9 cellular contexts compared by ENCODE assay signal in genomic region chr13:99086149-99086868, GRCh38.
A peak's percentile ranks its signal among the peaks of the same experiment; 100 is the strongest.
DNase-seq lines count a peak whose midpoint lies in the region; ATAC-seq, FAIRE-seq and TF ChIP-seq lines count a peak whose summit lies in the region.
"Had no signal": no experiment of that assay in that cellular context is flagged by ENCODE, and none has a peak within 500 bp of the region (broad histone marks: within the 10 kb centered on the region; RNA-seq: fewer than 3 reads in every experiment).

No MANE protein-coding gene starts in this region.

- H3K4me3 ChIP-seq in GM12878 (peak overlapping the region; percentile 88; the same call in 1 of the 2 replicates), iPS-18c (ENCODE audit: insufficient read depth, low read depth, low read length) (peak overlapping the region; percentile 72), skeletal muscle tissue (ENCODE audit: low read length in 3 of 3) (peak overlapping the region; percentile 81 to 92 (median 83))

- peak; percentile 23 for FAIRE-seq in HTR-8/SVneo (lab: Jason Lieb, UNC)
- no peak for FAIRE-seq in GM12878 (lab: Jason Lieb, UNC)
- FAIRE-seq: endometrium had no signal

- TF ChIP-seq EP300 in GM12878 (IDR thresholded peaks at IDR 0.05; ENCODE audit: borderline replicate concordance in 1 of 2, control insufficient read depth in 1 of 2, low read depth in 2 of 2, low read length in 2 of 2), result no peak

- peaks cover under 1% of the 10 kb centered on the region for H3K27me3 Mint-ChIP-seq in T-helper 2 cell treated with Interferon-gamma antibody and Interleukin-4, amounts not matched to agents 5 μg/mL and 100 μg/mL, for 36 hours (ENCODE audit: low read depth)

- H3K36me3 Mint-ChIP-seq in T-helper 2 cell treated with Interferon-gamma antibody and Interleukin-4, amounts not matched to agents 5 μg/mL and 100 μg/mL, for 36 hours (ENCODE audit: low read depth), result peaks cover 16% of the 10 kb centered on the region

- H3K27ac Mint-ChIP-seq in T-helper 2 cell treated with Interferon-gamma antibody and Interleukin-4, amounts not matched to agents 5 μg/mL and 100 μg/mL, for 36 hours, result peak overlapping the region; percentile 62

- no peaks in the 10 kb centered on the region for H3K9me3 Mint-ChIP-seq in T-helper 2 cell treated with Interferon-gamma antibody and Interleukin-4, amounts not matched to agents 5 μg/mL and 100 μg/mL, for 36 hours

- CTCF ChIA-PET in GM12878 (lab: Yijun Ruan, JAX), result no interaction called here

- POLR2A ChIA-PET in GM12878 (lab: Charles Lee), result no interaction called here

- H3K36me3 ChIP-seq in GM12878 (ENCODE audit: control insufficient read depth in 2 of 2, insufficient read depth in 2 of 2, low read length in 1 of 2) (no peaks in the 10 kb centered on the region), skeletal muscle tissue (ENCODE audit: control insufficient read depth in 3 of 3, insufficient read depth in 3 of 3, low read length in 3 of 3) (no peaks in the 10 kb centered on the region)

- no peak overlapping the region for H3K9ac ChIP-seq in GM12878 (ENCODE audit: control insufficient read depth, insufficient read depth, low read length)
- peak overlapping the region; percentile 79 to 82 (median 82) for H3K9ac ChIP-seq in skeletal muscle tissue (ENCODE audit: low read depth in 1 of 3, low read length in 3 of 3)

- 1% methylated on average over 47 of the region's 121 CpGs for WGBS in GM12878 (ENCODE audit: insufficient coverage, insufficient replicate concordance, low lambda C conversion rate, missing lambda C conversion rate)

- SMC1A ChIA-PET in GM12878 (lab: Charles Lee; ENCODE audit: uncharacterized antibody, unreplicated experiment), result no interaction called here

- no peaks in the 10 kb centered on the region for H4K20me1 ChIP-seq in GM12878 (ENCODE audit: control insufficient read depth, insufficient read depth)

- intact Hi-C loops in GM12878 (cut with micrococcal nuclease; ENCODE audit: unreplicated experiment), result no loop called here

- BruUV-seq in GM12878 (replicated peaks; lab: Mats Ljungman, UMichigan), result no TSS peak

- no peak for TF ChIP-seq RAD21 in GM12878 (IDR thresholded peaks at IDR 0.05; ENCODE audit: insufficient read depth, low read depth, low read length)

- H2AFZ ChIP-seq in GM12878 (ENCODE audit: control insufficient read depth, low read depth, low read length), result peak overlapping the region; percentile 94

- peak; percentile 16; the same call in 1 of the 2 replicates for TF ChIP-seq POLR2A in GM12878 (IDR thresholded peaks at IDR 0.05; ENCODE audit: low read depth, low read length)

- H3K27me3 ChIP-seq in GM12878 (replicated peaks in 1 of 2; ENCODE audit: control insufficient read depth in 2 of 2, insufficient read depth in 2 of 2, low read length in 1 of 2) (peaks cover 0 to 1% of the 10 kb centered on the region in 2 experiments; a peak in 1 of 4 replicates), skeletal muscle tissue (ENCODE audit: control insufficient read depth in 3 of 3, insufficient read depth in 3 of 3, low read length in 3 of 3) (no peaks in the 10 kb centered on the region)

- H3K27ac ChIP-seq in GM12878 (ENCODE audit: control insufficient read depth, insufficient read depth), result no peak overlapping the region
- H3K27ac ChIP-seq in skeletal muscle tissue (ENCODE audit: low read depth, low read length), result peak overlapping the region; percentile 85

- ATAC-seq in GM21381 (IDR thresholded peaks at IDR 0.05; ENCODE audit: unreplicated experiment), result peak; percentile 44
- peak; percentile 68 for ATAC-seq in GM12878

- H3K4me3 Mint-ChIP-seq in T-helper 2 cell treated with Interferon-gamma antibody and Interleukin-4, amounts not matched to agents 5 μg/mL and 100 μg/mL, for 36 hours, result peak overlapping the region; percentile 85

- peaks cover 40% of the 10 kb centered on the region for H3K4me1 Mint-ChIP-seq in T-helper 2 cell treated with Interferon-gamma antibody and Interleukin-4, amounts not matched to agents 5 μg/mL and 100 μg/mL, for 36 hours (ENCODE audit: low read depth)

- RAD21 ChIA-PET in GM12878 (lab: Charles Lee; ENCODE audit: unreplicated experiment), result no interaction called here

- in situ Hi-C loops in GM12878 (cut with MboI), result no loop called here

- TF ChIP-seq CTCF in GM12878 (IDR thresholded peaks at IDR 0.05 in 2 of 3, conservative IDR thresholded peaks at IDR 0.05 in 1 of 3; ENCODE audit: control insufficient read depth in 2 of 3, extremely low read depth in 1 of 3, insufficient read depth in 1 of 3, low read depth in 3 of 3, low read length in 3 of 3), result no peak

- H3K4me1 ChIP-seq in GM12878 (ENCODE audit: control insufficient read depth, insufficient read depth, low read length) (peaks cover 8% of the 10 kb centered on the region), skeletal muscle tissue (ENCODE audit: control insufficient read depth in 3 of 3, insufficient read depth in 3 of 3, low read length in 3 of 3) (peaks cover 3 to 29% (median 12%) of the 10 kb centered on the region in 3 donors)

- DNase-seq in D341Med (ENCODE audit: low spot score) (peak; percentile 86), HTR-8/SVneo (ENCODE audit: insufficient read length, low spot score) (peak; percentile 33), GM12878 (ENCODE audit: low read depth, low spot score) (no peak), SK-N-DZ (ENCODE audit: low spot score) (no peak)
- peak; percentile 80 for DNase-seq in T-helper 2 cell treated with Interferon-gamma antibody and Interleukin-4, amounts not matched to agents 5 μg/mL and 100 μg/mL, for 36 hours (ENCODE audit: low spot score)

- H3K4me2 ChIP-seq in GM12878 (ENCODE audit: control insufficient read depth, insufficient read depth), result peak overlapping the region; percentile 91

- H3K9me3 ChIP-seq in GM12878 (replicated peaks; ENCODE audit: control insufficient read depth, insufficient read depth, low read length), result no peaks in the 10 kb centered on the region
- no peaks in the 10 kb centered on the region for H3K9me3 ChIP-seq in iPS-18c (ENCODE audit: control insufficient read depth, insufficient read depth, low read length)
- H3K9me3 ChIP-seq in skeletal muscle tissue (ENCODE audit: control insufficient read depth in 3 of 3, low read length in 3 of 3), result no peaks in the 10 kb centered on the region

- H3K79me2 ChIP-seq in GM12878 (ENCODE audit: control insufficient read depth, insufficient read depth, low read length), result no peaks in the 10 kb centered on the region

TF ChIP-seq in GM12878, 131 proteins besides CTCF, POLR2A, EP300 and RAD21:
- no peak for TF ChIP-seq MAX (IDR thresholded peaks at IDR 0.05; ENCODE audit: low read depth, low read length)
- peak in 1 of 2 experiments; percentile 71; a peak in 2 of 3 replicates for TF ChIP-seq EGR1 (IDR thresholded peaks at IDR 0.05; ENCODE audit: borderline replicate concordance in 1 of 2, low read depth in 2 of 2, low read length in 2 of 2)

Comparison
In these comparisons a context has a peak if more than half of its experiments do, and no peak if none do; other contexts are left out.
1. DNase-seq: peak in D341Med (single experiment), HTR-8/SVneo (single experiment) and T-helper 2 cell treated with Interferon-gamma antibody and Interleukin-4, amounts not matched to agents 5 μg/mL and 100 μg/mL, for 36 hours (single experiment); none in GM12878 (single experiment) and SK-N-DZ (single experiment).
2. Peak in every context shown above with its lines, with median percentiles within 50 percentile points of each other: H3K4me3 ChIP-seq.